In genomic region chr6:2245954-2246863, GRCh38 we compare ENCODE assay signal across 8 cellular contexts. TPM values are rescaled to one million over a fixed set of nuclear protein-coding genes. Genes with fewer than 3 reads are reported as not detected.
DNase-seq lines count a peak whose midpoint lies in the region; ATAC-seq, FAIRE-seq and TF ChIP-seq lines count a peak whose summit lies in the region.

No MANE protein-coding gene starts in this region.

- DNase-seq in CD4-positive, alpha-beta T cell: peak in 9 of 10 experiments; percentile 1 to 37 (median 24)
- DNase-seq in HuH-7 (ENCODE audit: low spot score) (peak; percentile 46), RPMI7951 (ENCODE audit: low read depth) (peak; percentile 62), right atrium auricular region (ENCODE audit: low spot score) (peak; percentile 70), psoas muscle (peak; percentile 64 to 84), GM12892 (ENCODE audit: insufficient read length) (no peak)
- peak; percentile 52 for DNase-seq in activated naive CD8-positive, alpha-beta T cell treated with anti-CD3 and anti-CD28 coated beads, Interleukin-2, amount 50 U/mL, for 24 hours

- H3K4me1 Mint-ChIP-seq in CD4-positive, alpha-beta T cell (ENCODE audit: low read depth): peaks cover 63% of the 10 kb centered on the region
- peaks cover 55% of the 10 kb centered on the region for H3K4me1 Mint-ChIP-seq in activated naive CD8-positive, alpha-beta T cell treated with anti-CD3 and anti-CD28 coated beads, Interleukin-2, amount 50 U/mL, for 24 hours

- H3K27ac Mint-ChIP-seq in CD4-positive, alpha-beta T cell: peak overlapping the region; percentile 96
- peak overlapping the region; percentile 93 for H3K27ac Mint-ChIP-seq in activated naive CD8-positive, alpha-beta T cell treated with anti-CD3 and anti-CD28 coated beads, Interleukin-2, amount 50 U/mL, for 24 hours

- peak overlapping the region; percentile 90 to 97 for H3K4me3 ChIP-seq in right atrium auricular region
- H3K4me3 ChIP-seq in psoas muscle: peak overlapping the region; percentile 97

- no peak for ATAC-seq in CD4-positive, alpha-beta T cell (ENCODE audit: poor library complexity)
- ATAC-seq in GM19463 (IDR thresholded peaks at IDR 0.05; ENCODE audit: unreplicated experiment) (peak; percentile 8), psoas muscle (peak; percentile 67 to 83 (median 78))
- ATAC-seq in activated naive CD8-positive, alpha-beta T cell treated with anti-CD3 and anti-CD28 coated beads, Interleukin-2, amount 50 U/mL, for 24 hours: no peak

- POLR2A ChIA-PET in CD4-positive, alpha-beta T cell (lab: Charles Lee): interaction anchor here (0.7 kb wide), 1 partner anchor 11 kb away, joined by 3 read pairs; no protein-coding TSS in a partner anchor

- H3K36me3 Mint-ChIP-seq in CD4-positive, alpha-beta T cell (ENCODE audit: low read depth): peaks cover 43% of the 10 kb centered on the region
- H3K36me3 Mint-ChIP-seq in activated naive CD8-positive, alpha-beta T cell treated with anti-CD3 and anti-CD28 coated beads, Interleukin-2, amount 50 U/mL, for 24 hours (ENCODE audit: low read depth): peaks cover 9% of the 10 kb centered on the region

- no peaks in the 10 kb centered on the region for H3K9me3 ChIP-seq in CD4-positive, alpha-beta T cell (ENCODE audit: control insufficient read depth, low read length)
- no peaks in the 10 kb centered on the region for H3K9me3 ChIP-seq in right atrium auricular region
- no peaks in the 10 kb centered on the region for H3K9me3 ChIP-seq in psoas muscle

- TF ChIP-seq CTCF in CD4-positive, alpha-beta T cell (IDR thresholded peaks at IDR 0.05): no peak
- TF ChIP-seq CTCF in right atrium auricular region (IDR thresholded peaks at IDR 0.05): no peak
- TF ChIP-seq CTCF in psoas muscle (IDR thresholded peaks at IDR 0.05): no peak

- H3K27me3 ChIP-seq in CD4-positive, alpha-beta T cell (ENCODE audit: control insufficient read depth, insufficient read depth, low read length): no peaks in the 10 kb centered on the region
- no peaks in the 10 kb centered on the region for H3K27me3 ChIP-seq in right atrium auricular region
- no peaks in the 10 kb centered on the region for H3K27me3 ChIP-seq in psoas muscle (ENCODE audit: insufficient read depth in 3 of 3, low read length in 2 of 3)

- no peaks in the 10 kb centered on the region for H3K27me3 Mint-ChIP-seq in CD4-positive, alpha-beta T cell
- no peaks in the 10 kb centered on the region for H3K27me3 Mint-ChIP-seq in activated naive CD8-positive, alpha-beta T cell treated with anti-CD3 and anti-CD28 coated beads, Interleukin-2, amount 50 U/mL, for 24 hours

- CTCF ChIA-PET in CD4-positive, alpha-beta T cell (lab: Charles Lee): no interaction called here

- H3K36me3 ChIP-seq in right atrium auricular region (no peaks in the 10 kb centered on the region), psoas muscle (ENCODE audit: insufficient read depth in 1 of 2, low read depth in 1 of 2) (peaks cover 3 to 28% of the 10 kb centered on the region in 2 donors)

- FAIRE-seq in GM12892 (lab: Jason Lieb, UNC): no peak

- intact Hi-C loops in CD4-positive, alpha-beta T cell (cut with DNase I, micrococcal nuclease): loop anchor here in 1 of 2 experiments (5.0 to 10.0 kb wide), 4 partner anchors 519 to 1889 kb away; partner anchors contain the start of genes ECI2 and WRNIP1
- intact Hi-C loops in psoas muscle (cut with DNase I): loop anchor here (5.0 to 10.0 kb wide), 2 partner anchors 386 to 389 kb away; no protein-coding TSS in a partner anchor

- H3K4me1 ChIP-seq in right atrium auricular region: peaks cover 0 to 16% of the 10 kb centered on the region in 2 donors
- H3K4me1 ChIP-seq in psoas muscle: peaks cover 8% of the 10 kb centered on the region

- no peak for TF ChIP-seq POLR2A in GM12892 (IDR thresholded peaks at IDR 0.05; ENCODE audit: low read depth, low read length)

- peak overlapping the region; percentile 92 for H3K4me3 Mint-ChIP-seq in CD4-positive, alpha-beta T cell
- H3K4me3 Mint-ChIP-seq in activated naive CD8-positive, alpha-beta T cell treated with anti-CD3 and anti-CD28 coated beads, Interleukin-2, amount 50 U/mL, for 24 hours: peak overlapping the region; percentile 90

- H3K9me3 Mint-ChIP-seq in CD4-positive, alpha-beta T cell: no peaks in the 10 kb centered on the region
- H3K9me3 Mint-ChIP-seq in activated naive CD8-positive, alpha-beta T cell treated with anti-CD3 and anti-CD28 coated beads, Interleukin-2, amount 50 U/mL, for 24 hours: no peaks in the 10 kb centered on the region

- peak overlapping the region; percentile 50 for H3K27ac ChIP-seq in CD4-positive, alpha-beta T cell (ENCODE audit: low read depth, low read length)
- H3K27ac ChIP-seq in right atrium auricular region (peak overlapping the region; percentile 85 to 92), psoas muscle (peak overlapping the region; percentile 90)

- WGBS in psoas muscle, 3 donors: 17 to 21% (median 21%) methylated on average over 26 of the region's 26 CpGs

RNA-seq across cellular contexts. Expression of gene GMDS, which starts 0.8 kb away (rescaled TPM):
- total RNA-seq in CD4-positive, alpha-beta T cell: 10 to 100 TPM; 13.9 to 16.4 TPM
- total RNA-seq in RPMI7951 (2014; rRNA removed; shearing (Covaris generic)): 7.4 and 11.2 TPM in 2 replicates
- total RNA-seq in right atrium auricular region: 10 to 100 TPM; 11.1 to 11.8 TPM
- 1 to 10 TPM; 3.9 to 6.6 (median 4.7) TPM for total RNA-seq in psoas muscle
- 1 to 10 TPM; 2.8 to 4.8 (median 4.7) TPM for polyA plus RNA-seq in psoas muscle
- 28.1 TPM for polyA plus RNA-seq in GM12892 (2012; ENCODE audit: missing spikeins)

Comparison
In these comparisons a context has a peak if more than half of its experiments do, and no peak if none do; other contexts are left out.
1. ATAC-seq: peak in GM19463 (single experiment) and psoas muscle (4 of 4); none in CD4-positive, alpha-beta T cell (single experiment) and activated naive CD8-positive, alpha-beta T cell treated with anti-CD3 and anti-CD28 coated beads, Interleukin-2, amount 50 U/mL, for 24 hours (single experiment).
2. Peak in every context shown above with its lines, with median percentiles within 50 percentile points of each other: H3K27ac ChIP-seq.